7 cellular contexts compared by ENCODE assay signal in the genomic region with DNA sequence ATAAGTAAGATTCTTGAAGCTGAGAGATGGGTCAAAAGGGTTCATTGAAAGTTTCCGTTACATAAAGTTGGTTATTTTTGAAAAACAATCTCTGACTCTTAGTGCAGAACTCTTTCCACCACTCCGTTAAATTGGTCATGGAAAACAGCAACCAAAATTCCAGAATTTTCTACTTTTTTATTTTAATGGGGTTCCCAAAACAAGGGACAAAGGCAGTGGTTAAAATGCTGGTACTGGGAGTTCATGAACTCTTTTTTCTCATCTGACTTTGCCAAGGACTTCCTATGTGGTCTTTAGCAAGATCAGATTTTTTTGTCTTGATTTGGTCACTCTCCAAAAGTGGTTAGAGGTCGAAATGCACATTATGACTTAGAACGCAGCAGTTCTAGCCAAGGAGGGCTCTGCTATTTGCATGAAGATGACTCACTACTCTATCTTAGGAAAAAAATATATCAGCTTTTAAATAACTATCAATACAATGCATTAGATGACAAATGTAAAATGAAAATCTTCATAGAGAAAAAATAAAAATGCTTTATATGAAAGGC.
DNase-seq lines count a peak whose midpoint lies in the region; ATAC-seq, FAIRE-seq and TF ChIP-seq lines count a peak whose summit lies in the region.

No MANE protein-coding gene starts in this region.

- intact Hi-C loops in K562 (cut with micrococcal nuclease) = no loop called here

- DNase-seq in K562 (ENCODE audit: extremely low read depth in 1 of 4, low spot score in 3 of 4) = no peak
- no peak for DNase-seq in stimulated activated naive CD8-positive, alpha-beta T cell treated with anti-CD3 and anti-CD28 coated beads, Interleukin-15, amount 100 ng/mL, for 72 hours
- no peak for DNase-seq in CD1c-positive myeloid dendritic cell (ENCODE audit: extremely low spot score)
- no peak for DNase-seq in DMS 273 (lab: John Stamatoyannopoulos, UW; ENCODE audit: unreplicated experiment)
- no peak for DNase-seq in substantia nigra (lab: John Stamatoyannopoulos, UW)

- no peak overlapping the region for H2AFZ ChIP-seq in K562 (ENCODE audit: low read depth, low read length)

- FAIRE-seq in K562 (lab: Jason Lieb, UNC) = no peak

- no peak for TF ChIP-seq EP300 in K562 (IDR thresholded peaks at IDR 0.05; ENCODE audit: low read length)

- CTCF ChIA-PET in K562 (lab: Yijun Ruan, JAX; ENCODE audit: low intra/inter-chr PET ratio) = no interaction called here

- H3K4me1 ChIP-seq in K562 (replicated peaks in 1 of 2; ENCODE audit: control insufficient read depth in 2 of 2, insufficient read depth in 2 of 2, low read length in 2 of 2) = peaks cover 0 to 3% of the 10 kb centered on the region in 2 experiments; a peak in 1 of 5 replicates

- no peaks in the 10 kb centered on the region for H3K36me3 ChIP-seq in K562 (ENCODE audit: control insufficient read depth, insufficient read depth, low read length)

- no peaks in the 10 kb centered on the region for H4K20me1 ChIP-seq in K562 (replicated peaks; ENCODE audit: control insufficient read depth, insufficient read depth, low read length)

- in situ Hi-C loops in K562 (cut with MboI) = no loop called here

- no TSS peak for BruUV-seq in K562 (replicated peaks; lab: Mats Ljungman, UMichigan)

- H3K9me3 ChIP-seq in K562 (replicated peaks; ENCODE audit: control insufficient read depth, insufficient read depth, low read depth, low read length) = no peaks in the 10 kb centered on the region

- no peaks in the 10 kb centered on the region for H3K79me2 ChIP-seq in K562 (ENCODE audit: control insufficient read depth, insufficient read depth, low read length)

- WGBS in K562 (ENCODE audit: insufficient coverage, low coverage, missing lambda C conversion rate) = 11% methylated on average over 4 of the region's 4 CpGs

- no peak for TF ChIP-seq POLR2A in K562 (conservative IDR thresholded peaks at IDR 0.05)

- no peak for TF ChIP-seq RAD21 in K562 (CRISPR knock-in tag; conservative IDR thresholded peaks at IDR 0.05 in 1 of 2, IDR thresholded peaks at IDR 0.05 in 1 of 2)

- peak; percentile 79 for ATAC-seq in GM19035 (IDR thresholded peaks at IDR 0.05; ENCODE audit: unreplicated experiment)
- peak; percentile 77 for ATAC-seq in HG03064 (IDR thresholded peaks at IDR 0.05; ENCODE audit: low read depth, unreplicated experiment)
- ATAC-seq in K562 = no peak
- ATAC-seq in stimulated activated naive CD8-positive, alpha-beta T cell treated with anti-CD3 and anti-CD28 coated beads, Interleukin-15, amount 100 ng/mL, for 72 hours = peak; percentile 75

- H3K9me3 Mint-ChIP-seq in stimulated activated naive CD8-positive, alpha-beta T cell treated with anti-CD3 and anti-CD28 coated beads, Interleukin-15, amount 100 ng/mL, for 72 hours = no peaks in the 10 kb centered on the region

- no peak overlapping the region for H3K27ac Mint-ChIP-seq in stimulated activated naive CD8-positive, alpha-beta T cell treated with anti-CD3 and anti-CD28 coated beads, Interleukin-15, amount 100 ng/mL, for 72 hours

- peaks cover 8% of the 10 kb centered on the region for H3K27me3 Mint-ChIP-seq in stimulated activated naive CD8-positive, alpha-beta T cell treated with anti-CD3 and anti-CD28 coated beads, Interleukin-15, amount 100 ng/mL, for 72 hours

- no peak for TF ChIP-seq CTCF in K562 (IDR thresholded peaks at IDR 0.05 in 2 of 3, conservative IDR thresholded peaks at IDR 0.05 in 1 of 3; ENCODE audit: insufficient read depth in 2 of 3, low read depth in 1 of 3, low read length in 3 of 3)

- no peaks in the 10 kb centered on the region for H3K9me1 ChIP-seq in K562 (ENCODE audit: control insufficient read depth, insufficient read depth, low read length)

- H3K4me1 Mint-ChIP-seq in stimulated activated naive CD8-positive, alpha-beta T cell treated with anti-CD3 and anti-CD28 coated beads, Interleukin-15, amount 100 ng/mL, for 72 hours = no peaks in the 10 kb centered on the region

- no peak overlapping the region for H3K4me2 ChIP-seq in K562 (ENCODE audit: insufficient read depth, low read length)

- H3K27ac ChIP-seq in K562 (ENCODE audit: extremely low read depth, low read depth, low read length) = no peak overlapping the region
- no peak overlapping the region for H3K27ac ChIP-seq in substantia nigra (ENCODE audit: low read depth, low read length, poor library complexity, severe bottlenecking)

- POLR2A ChIA-PET in K562 (lab: Yijun Ruan, JAX) = no interaction called here

- H3K9ac ChIP-seq in K562 (ENCODE audit: insufficient read depth in 1 of 2, low read depth in 2 of 2, low read length in 2 of 2) = no peak overlapping the region

- H3K4me3 Mint-ChIP-seq in stimulated activated naive CD8-positive, alpha-beta T cell treated with anti-CD3 and anti-CD28 coated beads, Interleukin-15, amount 100 ng/mL, for 72 hours = no peak overlapping the region

- peaks cover 16 to 23% of the 10 kb centered on the region in 2 experiments for H3K27me3 ChIP-seq in K562 (ENCODE audit: control insufficient read depth in 2 of 2, insufficient read depth in 2 of 2, low read length in 2 of 2)

- H3K4me3 ChIP-seq in K562 = no peak overlapping the region

TF ChIP-seq in K562, 482 proteins besides CTCF, POLR2A, EP300 and RAD21:
- 0 out of 2 replicates have a peak, but pooled peaks have one; percentile 18 for TF ChIP-seq FOSL1 (tag; conservative IDR thresholded peaks at IDR 0.05)
- TF ChIP-seq GATAD2B (IDR thresholded peaks at IDR 0.05; ENCODE audit: borderline replicate concordance) = no peak
- TF ChIP-seq, protein P1, sequence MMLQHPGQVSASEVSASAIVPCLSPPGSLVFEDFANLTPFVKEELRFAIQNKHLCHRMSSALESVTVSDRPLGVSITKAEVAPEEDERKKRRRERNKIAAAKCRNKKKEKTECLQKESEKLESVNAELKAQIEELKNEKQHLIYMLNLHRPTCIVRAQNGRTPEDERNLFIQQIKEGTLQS (IDR thresholded peaks at IDR 0.05) = 0 out of 2 replicates have a peak, but pooled peaks have one; percentile 18
- TF ChIP-seq, protein P1 (CRISPR knock-in tag; conservative IDR thresholded peaks at IDR 0.05) = no peak
